Comparison of ENCODE assay signal across 13 cellular contexts in the genomic region with DNA sequence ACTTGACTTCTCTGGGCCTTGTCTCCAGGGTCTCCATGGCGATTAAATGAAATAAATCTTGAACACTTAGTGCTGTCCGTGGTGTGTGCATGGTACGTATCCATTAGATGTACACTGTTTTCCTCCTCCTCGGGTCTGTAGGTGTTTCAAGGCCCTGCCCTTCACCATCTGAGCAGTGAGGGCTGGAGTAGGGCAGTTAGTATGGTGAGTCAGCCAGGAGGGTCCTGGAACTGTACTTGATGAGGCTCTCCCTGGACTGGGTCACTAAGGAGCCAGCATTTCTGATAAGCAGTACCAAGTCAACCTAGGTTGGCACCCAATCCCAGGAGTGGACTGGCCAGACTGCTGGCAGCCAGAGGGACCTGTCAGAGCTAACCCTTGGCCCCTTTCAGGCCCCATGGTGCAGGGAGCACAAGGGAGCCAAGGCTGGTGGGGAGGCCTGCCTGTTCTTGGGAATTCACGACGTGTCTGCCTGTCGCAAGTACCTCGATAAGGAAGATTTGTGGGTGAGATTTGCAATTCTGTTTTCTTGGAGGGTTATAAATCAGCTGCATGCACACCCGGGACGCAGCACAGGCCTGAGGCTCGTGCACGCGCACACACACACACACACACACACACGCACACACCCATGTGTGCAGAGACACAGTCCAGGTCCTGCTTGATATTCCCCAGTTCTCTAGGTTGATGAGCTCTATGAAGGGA.
A peak's percentile ranks its signal among the peaks of the same experiment; 100 is the strongest.
DNase-seq lines count a peak whose midpoint lies in the region; ATAC-seq and TF ChIP-seq lines count a peak whose summit lies in the region.
"Had no signal": no experiment of that assay in that cellular context is flagged by ENCODE, and none has a peak within 500 bp of the region (broad histone marks: within the 10 kb centered on the region; RNA-seq: fewer than 3 reads in every experiment).

No MANE protein-coding gene starts in this region.

- no peaks in the 10 kb centered on the region for H3F3A ChIP-seq in MM.1S (ENCODE audit: insufficient read depth, low read length)

- H3K4me1 ChIP-seq in lung (ENCODE audit: control insufficient read depth in 2 of 2, insufficient read depth in 2 of 2, low read length in 2 of 2) (peaks cover 24 to 65% of the 10 kb centered on the region in 2 donors), tibial nerve (peaks cover 0 to 100% (median 78%) of the 10 kb centered on the region in 4 donors), MM.1S (ENCODE audit: low read length) (no peaks in the 10 kb centered on the region)

- H3K4me1 Mint-ChIP-seq in chondrocyte (ENCODE audit: low read depth) = peaks cover 87% of the 10 kb centered on the region

- DNase-seq in M059J (ENCODE audit: low read depth) (peak; percentile 65), chondrocyte (ENCODE audit: low spot score) (no peak), lung (ENCODE audit: low spot score) (peak; percentile 49), tibial nerve (ENCODE audit: low spot score in 2 of 2) (no peak), MM.1S (no peak), HUDEP-2 (lab: John Stamatoyannopoulos, UW; ENCODE audit: unreplicated experiment in 76 of 76) (no peak)
- DNase-seq: DND-41; hippocampal formation; naive thymus-derived CD4-positive, alpha-beta T cell; NCI-H1105; stimulated activated CD4-positive, alpha-beta T cell treated with anti-CD3 and anti-CD28 coated beads, Interleukin-4, amount 100 ng/mL, for 24 hours had no signal

- no peaks in the 10 kb centered on the region for H4K20me1 ChIP-seq in MM.1S (ENCODE audit: insufficient read depth, low read length)

- H3K27ac ChIP-seq in lung (ENCODE audit: low read depth in 1 of 2, low read length in 1 of 2) (peak overlapping the region; percentile 47 to 83), tibial nerve (peak overlapping the region in 3 of 4 donors; percentile 41 to 64 (median 49)), MM.1S (ENCODE audit: low read length) (no peak overlapping the region)

- H3K79me2 ChIP-seq in MM.1S (ENCODE audit: low read length) = no peaks in the 10 kb centered on the region

- H3K9me3 ChIP-seq in lung (ENCODE audit: control insufficient read depth in 2 of 2, insufficient read depth in 1 of 2, low read length in 1 of 2) (no peaks in the 10 kb centered on the region), tibial nerve (no peaks in the 10 kb centered on the region), MM.1S (replicated peaks; ENCODE audit: insufficient read depth, low read length) (no peaks in the 10 kb centered on the region)

- no peak overlapping the region for H2AFZ ChIP-seq in MM.1S (ENCODE audit: low read length)

- H3K36me3 ChIP-seq in lung (ENCODE audit: control insufficient read depth in 2 of 2, insufficient read depth in 2 of 2, low read length in 2 of 2) (peaks cover 0 to 6% of the 10 kb centered on the region in 2 donors), tibial nerve (peaks cover 0 to 8% (median 0%) of the 10 kb centered on the region in 3 donors), MM.1S (replicated peaks; ENCODE audit: insufficient read depth, low read length) (no peaks in the 10 kb centered on the region)

- H3K4me3 ChIP-seq in lung (no peak overlapping the region), tibial nerve (no peak overlapping the region), MM.1S (ENCODE audit: low read length) (no peak overlapping the region)

- H3K27ac Mint-ChIP-seq in chondrocyte (ENCODE audit: unreplicated experiment) = peak overlapping the region; percentile 70
- H3K27ac Mint-ChIP-seq: dendritic cell treated with granulocyte-macrophage colony-stimulating factor and Interleukin-4, amounts not matched to agents 40 ng/mL and 50 ng/mL, for 4 days had no signal

- H3K9ac ChIP-seq in MM.1S (ENCODE audit: low read length) = no peak overlapping the region

- no peaks in the 10 kb centered on the region for H3K27me3 Mint-ChIP-seq in chondrocyte (ENCODE audit: low read depth)
- H3K27me3 Mint-ChIP-seq: dendritic cell treated with granulocyte-macrophage colony-stimulating factor and Interleukin-4, amounts not matched to agents 40 ng/mL and 50 ng/mL, for 4 days had no signal

- ATAC-seq in lung (ENCODE audit: insufficient read depth, low FRiP score) = peak; percentile 37
- ATAC-seq in GM21717 (IDR thresholded peaks at IDR 0.05; ENCODE audit: unreplicated experiment) = no peak
- ATAC-seq: naive thymus-derived CD4-positive, alpha-beta T cell had no signal

- H3K36me3 Mint-ChIP-seq in chondrocyte (ENCODE audit: low read depth) = peaks cover 3% of the 10 kb centered on the region

- TF ChIP-seq EP300 in tibial nerve (IDR thresholded peaks at IDR 0.05) = no peak

- H3K27me3 ChIP-seq in lung (ENCODE audit: control insufficient read depth, insufficient read depth) (no peaks in the 10 kb centered on the region), tibial nerve (no peaks in the 10 kb centered on the region), MM.1S (replicated peaks; ENCODE audit: insufficient read depth, low read length) (no peaks in the 10 kb centered on the region)

- no peak for TF ChIP-seq POLR2A in tibial nerve (IDR thresholded peaks at IDR 0.05)

- no peak overlapping the region for H3K4me2 ChIP-seq in MM.1S (ENCODE audit: low read depth, low read length)

- no peak overlapping the region for H3K4me3 Mint-ChIP-seq in chondrocyte (ENCODE audit: unreplicated experiment)
- H3K4me3 Mint-ChIP-seq: dendritic cell treated with granulocyte-macrophage colony-stimulating factor and Interleukin-4, amounts not matched to agents 40 ng/mL and 50 ng/mL, for 4 days; naive thymus-derived CD4-positive, alpha-beta T cell had no signal

- H3K9me2 ChIP-seq in MM.1S (replicated peaks; ENCODE audit: insufficient read depth, low read length) = no peaks in the 10 kb centered on the region

- no peaks in the 10 kb centered on the region for H3K9me3 Mint-ChIP-seq in chondrocyte (ENCODE audit: low read depth)
- H3K9me3 Mint-ChIP-seq: dendritic cell treated with granulocyte-macrophage colony-stimulating factor and Interleukin-4, amounts not matched to agents 40 ng/mL and 50 ng/mL, for 4 days; naive thymus-derived CD4-positive, alpha-beta T cell had no signal

- 60 to 63% methylated on average over 14 of the region's 14 CpGs for WGBS in lung, 2 donors
- WGBS in tibial nerve, 2 donors = 69 to 77% methylated on average over 14 of the region's 14 CpGs

- no peak for TF ChIP-seq CTCF in chondrocyte (IDR thresholded peaks at IDR 0.05)
- TF ChIP-seq CTCF in lung (IDR thresholded peaks at IDR 0.05; ENCODE audit: control extremely low read depth, extremely low read depth) = no peak
- no peak for TF ChIP-seq CTCF in tibial nerve (IDR thresholded peaks at IDR 0.05)
- no peak for TF ChIP-seq CTCF in MM.1S (IDR thresholded peaks at IDR 0.05; ENCODE audit: low read length)

Comparison
In these comparisons a context has a peak if more than half of its experiments do, and no peak if none do; other contexts are left out.
1. DNase-seq: peak in M059J (single experiment) and lung (single experiment); none in chondrocyte (single experiment), tibial nerve (0 of 2), MM.1S (single experiment) and HUDEP-2 (0 of 76).